39 cellular contexts compared by ENCODE assay signal in the genomic region with DNA sequence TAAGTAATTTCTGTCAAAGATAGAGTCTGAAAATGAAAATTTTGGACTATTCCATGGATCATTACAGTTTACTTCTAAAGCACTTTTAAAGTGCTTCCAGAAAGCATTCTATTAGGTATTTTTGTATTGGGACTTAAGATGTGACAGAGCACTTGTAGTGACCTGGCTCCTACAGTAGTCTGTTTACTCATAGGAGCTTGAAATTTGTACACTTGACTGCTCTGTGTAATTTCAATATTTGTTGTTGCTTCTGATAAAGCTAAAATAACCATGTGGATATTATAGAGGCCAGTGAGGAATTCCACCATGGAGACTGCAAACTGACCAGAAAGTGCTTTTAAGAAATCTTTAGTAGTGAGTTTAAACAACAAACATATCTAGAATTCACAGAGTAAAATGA. TPM values are rescaled to one million over a fixed set of nuclear protein-coding genes. Genes with fewer than 3 reads are reported as not detected.
"Had no signal": no experiment of that assay in that cellular context is flagged by ENCODE, and none has a peak within 500 bp of the region (broad histone marks: within the 10 kb centered on the region; RNA-seq: fewer than 3 reads in every experiment).

No MANE protein-coding gene starts in this region.

- H3K27me3 ChIP-seq: ascending aorta, cardiac muscle cell had no signal

- H3K9me3 Mint-ChIP-seq: activated CD4-positive, alpha-beta memory T cell treated with anti-CD3 and anti-CD28 coated beads, Interleukin-2, amount 10 ng/mL, durations not matched to agents 7 days and 5 days; activated CD4-positive, alpha-beta T cell treated with anti-CD3 and anti-CD28 coated beads, Interleukin-2, amount 10 ng/mL, durations not matched to agents 7 days and 5 days; activated naive CD4-positive, alpha-beta T cell treated with anti-CD3 and anti-CD28 coated beads, Interleukin-2, amount 10 ng/mL, durations not matched to agents 7 days and 5 days; activated naive CD4-positive, alpha-beta T cell treated with anti-CD3 and anti-CD28 coated beads, Interleukin-2, amount 50 U/mL, for 24 hours; activated naive CD8-positive, alpha-beta T cell treated with anti-CD3 and anti-CD28 coated beads, Interleukin-2, amount 10 ng/mL, durations not matched to agents 7 days and 5 days; activated naive CD8-positive, alpha-beta T cell treated with anti-CD3 and anti-CD28 coated beads, Interleukin-2, amount 50 U/mL, for 24 hours; activated T-cell treated with anti-CD3 and anti-CD28 coated beads, Interleukin-2, amount 50 U/mL, for 24 hours; activated T-helper 2 cell treated with anti-CD3 and anti-CD28 coated beads, Interferon-gamma antibody, Interleukin-2, Interleukin-4, amounts not matched to agents 10 μg/mL and 5 μg/mL and 100 μg/mL, durations not matched to agents 14 hours and 24 hours and 36 hours; brain; T-helper 1 cell treated with Interleukin-12 subunit alpha and Interleukin-12 subunit beta and Interleukin-4 antibody, amounts not matched to agents 30 μg/mL and 1 μg/mL, for 36 hours; T-helper 2 cell treated with Interferon-gamma antibody and Interleukin-4, amounts not matched to agents 5 μg/mL and 100 μg/mL, for 36 hours; WTC11 had no signal

- H3K4me3 Mint-ChIP-seq: activated CD4-positive, alpha-beta memory T cell treated with anti-CD3 and anti-CD28 coated beads, Interleukin-2, amount 10 ng/mL, durations not matched to agents 7 days and 5 days; activated CD4-positive, alpha-beta T cell treated with anti-CD3 and anti-CD28 coated beads for 36 hours; activated CD4-positive, alpha-beta T cell treated with anti-CD3 and anti-CD28 coated beads, Interleukin-2, amount 10 ng/mL, durations not matched to agents 7 days and 5 days; activated CD8-positive, alpha-beta memory T cell treated with anti-CD3 and anti-CD28 coated beads, Interleukin-2, amount 10 ng/mL, durations not matched to agents 7 days and 5 days; activated CD8-positive, alpha-beta T cell treated with anti-CD3 and anti-CD28 coated beads, Interleukin-2, amount 10 ng/mL, durations not matched to agents 7 days and 5 days; activated naive CD4-positive, alpha-beta T cell treated with anti-CD3 and anti-CD28 coated beads, Interleukin-2, amount 10 ng/mL, durations not matched to agents 7 days and 5 days; activated naive CD4-positive, alpha-beta T cell treated with anti-CD3 and anti-CD28 coated beads, Interleukin-2, amount 50 U/mL, for 24 hours; activated naive CD8-positive, alpha-beta T cell; activated naive CD8-positive, alpha-beta T cell treated with anti-CD3 and anti-CD28 coated beads, Interleukin-2, amount 10 ng/mL, durations not matched to agents 7 days and 5 days; activated naive CD8-positive, alpha-beta T cell treated with anti-CD3 and anti-CD28 coated beads, Interleukin-2, amount 50 U/mL, for 24 hours; activated T-cell treated with anti-CD3 and anti-CD28 coated beads, Interleukin-2, amount 50 U/mL, for 24 hours; brain; T-helper 1 cell treated with Interleukin-12 subunit alpha and Interleukin-12 subunit beta and Interleukin-4 antibody, amounts not matched to agents 30 μg/mL and 1 μg/mL, for 36 hours; T-helper 2 cell treated with Interferon-gamma antibody and Interleukin-4, amounts not matched to agents 5 μg/mL and 100 μg/mL, for 36 hours; WTC11 had no signal

- H3K4me1 Mint-ChIP-seq: WTC11 had no signal

- FAIRE-seq: bronchial epithelial cell, TTC549 had no signal

- ATAC-seq: activated CD4-positive, alpha-beta T cell treated with anti-CD3 and anti-CD28 coated beads for 36 hours; activated CD4-positive, CD25-positive, alpha-beta regulatory T cell treated with anti-CD3 and anti-CD28 coated beads, Interleukin-2, amount 50 U/mL, for 24 hours; activated CD8-positive, alpha-beta memory T cell treated with anti-CD3 and anti-CD28 coated beads, Interleukin-2, amount 10 ng/mL, durations not matched to agents 7 days and 5 days; activated CD8-positive, alpha-beta T cell treated with anti-CD3 and anti-CD28 coated beads, Interleukin-2, amount 10 ng/mL, durations not matched to agents 7 days and 5 days; activated naive CD8-positive, alpha-beta T cell treated with anti-CD3 and anti-CD28 coated beads, Interleukin-2, amount 50 U/mL, for 24 hours; WTC11 had no signal

- H3K4me1 ChIP-seq: ascending aorta had no signal

- H3K4me3 ChIP-seq: ascending aorta, cardiac muscle cell had no signal

- H3K27ac ChIP-seq: ascending aorta, cardiac muscle cell, WERI-Rb-1 had no signal

- H3K27ac Mint-ChIP-seq: activated CD4-positive, alpha-beta memory T cell treated with anti-CD3 and anti-CD28 coated beads, Interleukin-2, amount 10 ng/mL, durations not matched to agents 7 days and 5 days; activated CD4-positive, alpha-beta T cell treated with anti-CD3 and anti-CD28 coated beads for 36 hours; activated CD4-positive, alpha-beta T cell treated with anti-CD3 and anti-CD28 coated beads, Interleukin-2, amount 10 ng/mL, durations not matched to agents 7 days and 5 days; activated CD8-positive, alpha-beta memory T cell treated with anti-CD3 and anti-CD28 coated beads, Interleukin-2, amount 10 ng/mL, durations not matched to agents 7 days and 5 days; activated CD8-positive, alpha-beta T cell treated with anti-CD3 and anti-CD28 coated beads, Interleukin-2, amount 10 ng/mL, durations not matched to agents 7 days and 5 days; activated naive CD4-positive, alpha-beta T cell treated with anti-CD3 and anti-CD28 coated beads, Interleukin-2, amount 10 ng/mL, durations not matched to agents 7 days and 5 days; activated naive CD4-positive, alpha-beta T cell treated with anti-CD3 and anti-CD28 coated beads, Interleukin-2, amount 50 U/mL, for 24 hours; activated naive CD8-positive, alpha-beta T cell treated with anti-CD3 and anti-CD28 coated beads, Interleukin-2, amount 10 ng/mL, durations not matched to agents 7 days and 5 days; activated naive CD8-positive, alpha-beta T cell treated with anti-CD3 and anti-CD28 coated beads, Interleukin-2, amount 50 U/mL, for 24 hours; activated T-cell treated with anti-CD3 and anti-CD28 coated beads, Interleukin-2, amount 50 U/mL, for 24 hours; activated T-helper 2 cell treated with anti-CD3 and anti-CD28 coated beads, Interferon-gamma antibody, Interleukin-2, Interleukin-4, amounts not matched to agents 10 μg/mL and 5 μg/mL and 100 μg/mL, durations not matched to agents 14 hours and 24 hours and 36 hours; brain; T-helper 1 cell treated with Interleukin-12 subunit alpha and Interleukin-12 subunit beta and Interleukin-4 antibody, amounts not matched to agents 30 μg/mL and 1 μg/mL, for 36 hours; T-helper 2 cell treated with Interferon-gamma antibody and Interleukin-4, amounts not matched to agents 5 μg/mL and 100 μg/mL, for 36 hours; WTC11 had no signal

- DNase-seq: activated CD4-positive, alpha-beta memory T cell treated with anti-CD3 and anti-CD28 coated beads, Interleukin-2, amount 10 ng/mL, durations not matched to agents 7 days and 5 days; activated CD4-positive, alpha-beta T cell treated with anti-CD3 and anti-CD28 coated beads for 1 hour; activated CD4-positive, alpha-beta T cell treated with anti-CD3 and anti-CD28 coated beads for 36 hours; activated CD4-positive, alpha-beta T cell treated with anti-CD3 and anti-CD28 coated beads for 48 hours; activated CD4-positive, alpha-beta T cell treated with anti-CD3 and anti-CD28 coated beads, Interleukin-2, amount 10 ng/mL, durations not matched to agents 7 days and 5 days; activated CD4-positive, alpha-beta T cell treated with anti-CD3 and anti-CD28 coated beads, Interleukin-2, amount 50 U/mL, for 48 hours; activated CD4-positive, CD25-positive, alpha-beta regulatory T cell; activated CD8-positive, alpha-beta memory T cell treated with anti-CD3 and anti-CD28 coated beads for 24 hours; activated CD8-positive, alpha-beta memory T cell treated with anti-CD3 and anti-CD28 coated beads, Interleukin-2, amount 10 ng/mL, durations not matched to agents 7 days and 5 days; activated CD8-positive, alpha-beta memory T cell treated with anti-CD3 and anti-CD28 coated beads, Interleukin-2, amount 50 U/mL, for 48 hours; activated CD8-positive, alpha-beta T cell treated with anti-CD3 and anti-CD28 coated beads, Interleukin-2, amount 10 ng/mL, durations not matched to agents 7 days and 5 days; activated effector memory CD4-positive, alpha-beta T cell treated with Interleukin-2 at 50 U/mL for 16 hours; activated gamma-delta T cell; activated naive CD4-positive, alpha-beta T cell treated with anti-CD3 and anti-CD28 coated beads, Interleukin-2, amount 10 ng/mL, durations not matched to agents 7 days and 5 days; activated naive CD4-positive, alpha-beta T cell treated with Interleukin-2 at 50 U/mL for 16 hours; activated naive CD8-positive, alpha-beta T cell treated with anti-CD3 and anti-CD28 coated beads, Interleukin-2, amount 10 ng/mL, durations not matched to agents 7 days and 5 days; activated naive CD8-positive, alpha-beta T cell treated with anti-CD3 and anti-CD28 coated beads, Interleukin-2, amount 50 U/mL, for 24 hours; activated T-cell treated with anti-CD3 and anti-CD28 coated beads, Interleukin-2, amount 50 U/mL, for 24 hours; activated T-cell treated with anti-CD3 and anti-CD28 coated beads, Interleukin-2, amount 50 U/mL, for 48 hours; amygdala; anterior cingulate cortex; caudate nucleus; T-helper 1 cell; T-helper 2 cell; T-helper 9 cell; WERI-Rb-1 had no signal

- H3K9me3 ChIP-seq: ascending aorta had no signal

- H3K27me3 Mint-ChIP-seq: activated CD4-positive, alpha-beta memory T cell treated with anti-CD3 and anti-CD28 coated beads, Interleukin-2, amount 10 ng/mL, durations not matched to agents 7 days and 5 days; activated CD4-positive, alpha-beta T cell treated with anti-CD3 and anti-CD28 coated beads for 36 hours; activated CD4-positive, alpha-beta T cell treated with anti-CD3 and anti-CD28 coated beads, Interleukin-2, amount 10 ng/mL, durations not matched to agents 7 days and 5 days; activated CD8-positive, alpha-beta memory T cell treated with anti-CD3 and anti-CD28 coated beads, Interleukin-2, amount 10 ng/mL, durations not matched to agents 7 days and 5 days; activated naive CD4-positive, alpha-beta T cell treated with anti-CD3 and anti-CD28 coated beads, Interleukin-2, amount 10 ng/mL, durations not matched to agents 7 days and 5 days; activated naive CD4-positive, alpha-beta T cell treated with anti-CD3 and anti-CD28 coated beads, Interleukin-2, amount 50 U/mL, for 24 hours; activated naive CD8-positive, alpha-beta T cell; activated naive CD8-positive, alpha-beta T cell treated with anti-CD3 and anti-CD28 coated beads, Interleukin-2, amount 10 ng/mL, durations not matched to agents 7 days and 5 days; activated naive CD8-positive, alpha-beta T cell treated with anti-CD3 and anti-CD28 coated beads, Interleukin-2, amount 50 U/mL, for 24 hours; activated T-cell treated with anti-CD3 and anti-CD28 coated beads, Interleukin-2, amount 50 U/mL, for 24 hours; brain had no signal

RNA-seq across cellular contexts. Expression of gene OARD1, which starts 10.9 kb away (rescaled TPM):
- total RNA-seq: ascending aorta had no signal

RNA-seq across cellular contexts. Expression of gene APOBEC2, which starts 30.1 kb away (rescaled TPM):
- total RNA-seq: activated CD4-positive, alpha-beta memory T cell treated with anti-CD3 and anti-CD28 coated beads, Interleukin-2, amount 10 ng/mL, durations not matched to agents 7 days and 5 days; activated CD4-positive, alpha-beta T cell treated with anti-CD3 and anti-CD28 coated beads for 36 hours; activated CD4-positive, alpha-beta T cell treated with anti-CD3 and anti-CD28 coated beads, Interleukin-2, amount 10 ng/mL, durations not matched to agents 7 days and 5 days; activated CD8-positive, alpha-beta memory T cell treated with anti-CD3 and anti-CD28 coated beads, Interleukin-2, amount 10 ng/mL, durations not matched to agents 7 days and 5 days; activated CD8-positive, alpha-beta T cell treated with anti-CD3 and anti-CD28 coated beads, Interleukin-2, amount 10 ng/mL, durations not matched to agents 7 days and 5 days; activated naive CD8-positive, alpha-beta T cell treated with anti-CD3 and anti-CD28 coated beads, Interleukin-2, amount 10 ng/mL, durations not matched to agents 7 days and 5 days; activated T-helper 2 cell treated with anti-CD3 and anti-CD28 coated beads, Interferon-gamma antibody, Interleukin-2, Interleukin-4, amounts not matched to agents 10 μg/mL and 5 μg/mL and 100 μg/mL, durations not matched to agents 14 hours and 24 hours and 36 hours; ascending aorta; bronchial epithelial cell; chondrocyte; WTC11 had no signal

RNA-seq across cellular contexts. Expression of gene TSPO2, which starts 40.8 kb away (rescaled TPM):
- total RNA-seq: activated CD4-positive, alpha-beta memory T cell treated with anti-CD3 and anti-CD28 coated beads, Interleukin-2, amount 10 ng/mL, durations not matched to agents 7 days and 5 days; activated CD4-positive, alpha-beta T cell treated with anti-CD3 and anti-CD28 coated beads for 36 hours; activated CD4-positive, alpha-beta T cell treated with anti-CD3 and anti-CD28 coated beads, Interleukin-2, amount 10 ng/mL, durations not matched to agents 7 days and 5 days; activated CD8-positive, alpha-beta memory T cell treated with anti-CD3 and anti-CD28 coated beads, Interleukin-2, amount 10 ng/mL, durations not matched to agents 7 days and 5 days; activated CD8-positive, alpha-beta T cell treated with anti-CD3 and anti-CD28 coated beads, Interleukin-2, amount 10 ng/mL, durations not matched to agents 7 days and 5 days; activated naive CD8-positive, alpha-beta T cell treated with anti-CD3 and anti-CD28 coated beads, Interleukin-2, amount 10 ng/mL, durations not matched to agents 7 days and 5 days; activated T-helper 2 cell treated with anti-CD3 and anti-CD28 coated beads, Interferon-gamma antibody, Interleukin-2, Interleukin-4, amounts not matched to agents 10 μg/mL and 5 μg/mL and 100 μg/mL, durations not matched to agents 14 hours and 24 hours and 36 hours; ascending aorta; bronchial epithelial cell; cardiac muscle cell; chondrocyte; WTC11 had no signal
- polyA plus RNA-seq: cardiac muscle cell had no signal
